9 cellular contexts compared by ENCODE assay signal in genomic region chr5:131252824-131253171, GRCh38. TPM values are rescaled to one million over a fixed set of nuclear protein-coding genes. Genes with fewer than 3 reads are reported as not detected.
DNase-seq lines count a peak whose midpoint lies in the region; ATAC-seq, FAIRE-seq and TF ChIP-seq lines count a peak whose summit lies in the region.
"Had no signal": no experiment of that assay in that cellular context is flagged by ENCODE, and none has a peak within 500 bp of the region (broad histone marks: within the 10 kb centered on the region; RNA-seq: fewer than 3 reads in every experiment).

No MANE protein-coding gene starts in this region.

- H3K27me3 Mint-ChIP-seq in CD14-positive monocyte (ENCODE audit: low read depth in 3 of 3) (peaks cover 0 to 5% (median 0%) of the 10 kb centered on the region in 3 donors), IgD-negative memory B cell (peaks cover 1% of the 10 kb centered on the region), immature natural killer cell (ENCODE audit: low read depth in 3 of 3) (peaks cover 0 to 5% (median 4%) of the 10 kb centered on the region in 3 donors)

- H3K4me1 Mint-ChIP-seq in CD14-positive monocyte (peaks cover 72% of the 10 kb centered on the region), IgD-negative memory B cell (peaks cover 29 to 58% (median 50%) of the 10 kb centered on the region in 3 donors), immature natural killer cell (peaks cover 67 to 79% of the 10 kb centered on the region in 2 donors)
- H3K4me1 Mint-ChIP-seq: brain had no signal

- H3K27ac Mint-ChIP-seq in CD14-positive monocyte (peak overlapping the region; percentile 82 to 96 (median 92)), IgD-negative memory B cell (peak overlapping the region; percentile 64 to 98 (median 75)), immature natural killer cell (peak overlapping the region; percentile 91 to 100 (median 98))
- H3K27ac Mint-ChIP-seq: brain had no signal

- FAIRE-seq in H54 (lab: Jason Lieb, UNC): no peak

- H3K9me3 Mint-ChIP-seq in CD14-positive monocyte (peaks cover 0 to 2% (median 0%) of the 10 kb centered on the region in 7 donors), IgD-negative memory B cell (no peaks in the 10 kb centered on the region), immature natural killer cell (no peaks in the 10 kb centered on the region)

- peak overlapping the region; percentile 20 to 86 for H3K4me3 Mint-ChIP-seq in CD14-positive monocyte
- H3K4me3 Mint-ChIP-seq in IgD-negative memory B cell: peak overlapping the region; percentile 70 to 96 (median 86)
- peak overlapping the region; percentile 92 to 97 (median 93) for H3K4me3 Mint-ChIP-seq in immature natural killer cell
- H3K4me3 Mint-ChIP-seq: brain had no signal

- DNase-seq in CD14-positive monocyte (ENCODE audit: low spot score) (peak; percentile 92), immature natural killer cell (peak; percentile 82 to 86 (median 83)), H54 (ENCODE audit: insufficient read length, low spot score) (no peak), OCI-M2 (lab: John Stamatoyannopoulos, UW; ENCODE audit: unreplicated experiment) (no peak)
- peak; percentile 59 to 63 for DNase-seq in activated CD8-positive, alpha-beta memory T cell treated with anti-CD3 and anti-CD28 coated beads for 1 hour (ENCODE audit: extremely low read depth in 1 of 2, low read depth in 1 of 2)
- peak; percentile 53 for DNase-seq in stimulated activated CD8-positive, alpha-beta memory T cell treated with anti-CD3 and anti-CD28 coated beads, Interleukin-7, amount 100 ng/mL, for 24 hours (ENCODE audit: low read depth)

- TF ChIP-seq POLR2A in H54 (IDR thresholded peaks at IDR 0.05; ENCODE audit: low read depth, low read length): no peak

- ATAC-seq in GM21360 (IDR thresholded peaks at IDR 0.05; ENCODE audit: unreplicated experiment): peak; percentile 81

- H3K36me3 Mint-ChIP-seq in CD14-positive monocyte: no peaks in the 10 kb centered on the region
- H3K36me3 Mint-ChIP-seq in IgD-negative memory B cell: no peaks in the 10 kb centered on the region
- peaks cover 0 to 3% (median 0%) of the 10 kb centered on the region in 3 donors for H3K36me3 Mint-ChIP-seq in immature natural killer cell
- H3K36me3 Mint-ChIP-seq: brain had no signal

- intact Hi-C loops in CD14-positive monocyte (cut with micrococcal nuclease): loop anchor here (5.0 to 10.0 kb wide), 4 partner anchors 35 to 88 kb away; partner anchors contain the start of genes HINT1 (in 1 of the 2) and LYRM7 (in 1 of the 2)

- no peak for TF ChIP-seq CTCF in CD14-positive monocyte (IDR thresholded peaks at IDR 0.05)

RNA-seq across cellular contexts. Expression of gene CDC42SE2, which starts 11.1 kb away (rescaled TPM):
- 100 to 1,000 TPM in 1 of 2 donors, 10 to 100 TPM in 1; 92.6 to 135 TPM for polyA plus RNA-seq in CD14-positive monocyte
- 248 TPM for polyA plus RNA-seq in IgD-negative memory B cell
- polyA plus RNA-seq in immature natural killer cell: 100 to 1,000 TPM; 296 to 536 (median 342) TPM

Comparison
In these comparisons a context has a peak if more than half of its experiments do, and no peak if none do; other contexts are left out.
1. DNase-seq: peak in CD14-positive monocyte (single experiment), activated CD8-positive, alpha-beta memory T cell treated with anti-CD3 and anti-CD28 coated beads for 1 hour (2 of 2), immature natural killer cell (3 of 3) and stimulated activated CD8-positive, alpha-beta memory T cell treated with anti-CD3 and anti-CD28 coated beads, Interleukin-7, amount 100 ng/mL, for 24 hours (single experiment); none in H54 (single experiment) and OCI-M2 (single experiment).
2. Peak in every context shown above with its lines, with median percentiles within 50 percentile points of each other: H3K27ac Mint-ChIP-seq and H3K4me3 Mint-ChIP-seq.